ENCODE assay signal across 32 cellular contexts in genomic region chr5:91340532-91340931, GRCh38.
"Had no signal": no experiment of that assay in that cellular context is flagged by ENCODE, and none has a peak within 500 bp of the region (broad histone marks: within the 10 kb centered on the region; RNA-seq: fewer than 3 reads in every experiment).

No MANE protein-coding gene starts in this region.

- H3K9me3 ChIP-seq: ascending aorta, breast epithelium, esophagus muscularis mucosa, gastrocnemius medialis, heart left ventricle had no signal

- H3K4me3 Mint-ChIP-seq: activated B cell treated with CpG ODN at 0.5 μM for 24 hours; activated CD4-positive, alpha-beta memory T cell treated with anti-CD3 and anti-CD28 coated beads for 36 hours; activated CD8-positive, alpha-beta memory T cell treated with anti-CD3 and anti-CD28 coated beads, Interleukin-2, amount 10 ng/mL, durations not matched to agents 7 days and 5 days; activated CD8-positive, alpha-beta T cell treated with anti-CD3 and anti-CD28 coated beads, Interleukin-2, amount 10 ng/mL, durations not matched to agents 7 days and 5 days; activated naive CD4-positive, alpha-beta T cell treated with anti-CD3 and anti-CD28 coated beads, Interleukin-2, amount 10 ng/mL, durations not matched to agents 7 days and 5 days; activated naive CD8-positive, alpha-beta T cell treated with anti-CD3 and anti-CD28 coated beads, Interleukin-2, amount 10 ng/mL, durations not matched to agents 7 days and 5 days; brain; central memory CD8-positive, alpha-beta T cell; dendritic cell treated with granulocyte-macrophage colony-stimulating factor and Interleukin-4, amounts not matched to agents 40 ng/mL and 50 ng/mL, for 4 days; effector memory CD8-positive, alpha-beta T cell; T-helper 17 cell; T-helper 2 cell treated with Interferon-gamma antibody and Interleukin-4, amounts not matched to agents 5 μg/mL and 100 μg/mL, for 36 hours had no signal

- H3K4me1 ChIP-seq: ascending aorta, breast epithelium, foreskin keratinocyte, gastrocnemius medialis, heart left ventricle had no signal

- DNase-seq: activated B cell treated with CpG ODN at 0.5 μM for 24 hours; activated CD4-positive, alpha-beta memory T cell treated with anti-CD3 and anti-CD28 coated beads for 36 hours; activated CD4-positive, alpha-beta T cell treated with anti-CD3 and anti-CD28 coated beads for 48 hours; activated CD8-positive, alpha-beta memory T cell treated with anti-CD3 and anti-CD28 coated beads, Interleukin-2, amount 10 ng/mL, durations not matched to agents 7 days and 5 days; activated CD8-positive, alpha-beta memory T cell treated with anti-CD3 and anti-CD28 coated beads, Interleukin-2, amount 50 U/mL, for 4 hours; activated CD8-positive, alpha-beta T cell treated with anti-CD3 and anti-CD28 coated beads, Interleukin-2, amount 10 ng/mL, durations not matched to agents 7 days and 5 days; activated gamma-delta T cell; activated naive CD4-positive, alpha-beta T cell; activated naive CD4-positive, alpha-beta T cell treated with anti-CD3 and anti-CD28 coated beads, Interleukin-2, amount 10 ng/mL, durations not matched to agents 7 days and 5 days; activated naive CD8-positive, alpha-beta T cell treated with anti-CD3 and anti-CD28 coated beads, Interleukin-2, amount 10 ng/mL, durations not matched to agents 7 days and 5 days; activated T-cell treated with anti-CD3 and anti-CD28 coated beads, Interleukin-2, amount 50 U/mL, for 1 hour; activated T-cell treated with anti-CD3 and anti-CD28 coated beads, Interleukin-2, amount 50 U/mL, for 48 hours; dorsolateral prefrontal cortex; effector memory CD8-positive, alpha-beta T cell; erythroblast; foreskin keratinocyte; gastrocnemius medialis; glutamatergic neuron; heart left ventricle; T-helper 1 cell; T-helper 17 cell had no signal

- H3K9me3 Mint-ChIP-seq: activated B cell treated with CpG ODN at 0.5 μM for 24 hours; activated naive CD4-positive, alpha-beta T cell treated with anti-CD3 and anti-CD28 coated beads, Interleukin-2, amount 10 ng/mL, durations not matched to agents 7 days and 5 days; activated naive CD4-positive, alpha-beta T cell treated with anti-CD3 and anti-CD28 coated beads, Interleukin-2, amount 50 U/mL, for 72 hours; activated naive CD8-positive, alpha-beta T cell treated with anti-CD3 and anti-CD28 coated beads, Interleukin-2, amount 10 ng/mL, durations not matched to agents 7 days and 5 days; central memory CD8-positive, alpha-beta T cell; dendritic cell treated with granulocyte-macrophage colony-stimulating factor and Interleukin-4, amounts not matched to agents 40 ng/mL and 50 ng/mL, for 4 days; effector memory CD8-positive, alpha-beta T cell; T-helper 2 cell treated with Interferon-gamma antibody and Interleukin-4, amounts not matched to agents 5 μg/mL and 100 μg/mL, for 36 hours had no signal

- H3K4me3 ChIP-seq: ascending aorta, breast epithelium, cardiac muscle cell, coronary artery, dorsolateral prefrontal cortex, esophagus muscularis mucosa, gastrocnemius medialis, heart left ventricle had no signal

- H3K36me3 ChIP-seq: ascending aorta, breast epithelium, cardiac muscle cell, esophagus muscularis mucosa, gastrocnemius medialis, heart left ventricle had no signal

- H3K27me3 ChIP-seq: ascending aorta, breast epithelium, cardiac muscle cell, dorsolateral prefrontal cortex, esophagus muscularis mucosa, foreskin keratinocyte, gastrocnemius medialis, heart left ventricle had no signal

- H3K27ac Mint-ChIP-seq: activated B cell treated with CpG ODN at 0.5 μM for 24 hours; activated CD4-positive, alpha-beta memory T cell treated with anti-CD3 and anti-CD28 coated beads for 36 hours; activated CD8-positive, alpha-beta memory T cell treated with anti-CD3 and anti-CD28 coated beads, Interleukin-2, amount 10 ng/mL, durations not matched to agents 7 days and 5 days; activated CD8-positive, alpha-beta T cell treated with anti-CD3 and anti-CD28 coated beads, Interleukin-2, amount 10 ng/mL, durations not matched to agents 7 days and 5 days; activated naive CD4-positive, alpha-beta T cell treated with anti-CD3 and anti-CD28 coated beads, Interleukin-2, amount 10 ng/mL, durations not matched to agents 7 days and 5 days; activated naive CD8-positive, alpha-beta T cell treated with anti-CD3 and anti-CD28 coated beads, Interleukin-2, amount 10 ng/mL, durations not matched to agents 7 days and 5 days; dendritic cell treated with granulocyte-macrophage colony-stimulating factor and Interleukin-4, amounts not matched to agents 40 ng/mL and 50 ng/mL, for 4 days; effector memory CD8-positive, alpha-beta T cell; T-helper 17 cell; T-helper 2 cell treated with Interferon-gamma antibody and Interleukin-4, amounts not matched to agents 5 μg/mL and 100 μg/mL, for 36 hours had no signal

- H3K36me3 Mint-ChIP-seq: activated CD4-positive, alpha-beta memory T cell treated with anti-CD3 and anti-CD28 coated beads for 36 hours; activated CD8-positive, alpha-beta memory T cell treated with anti-CD3 and anti-CD28 coated beads, Interleukin-2, amount 10 ng/mL, durations not matched to agents 7 days and 5 days; activated naive CD4-positive, alpha-beta T cell treated with anti-CD3 and anti-CD28 coated beads, Interleukin-2, amount 10 ng/mL, durations not matched to agents 7 days and 5 days; activated naive CD4-positive, alpha-beta T cell treated with anti-CD3 and anti-CD28 coated beads, Interleukin-2, amount 50 U/mL, for 72 hours; activated naive CD8-positive, alpha-beta T cell treated with anti-CD3 and anti-CD28 coated beads, Interleukin-2, amount 10 ng/mL, durations not matched to agents 7 days and 5 days; brain had no signal

- H3K27me3 Mint-ChIP-seq: activated CD4-positive, alpha-beta memory T cell treated with anti-CD3 and anti-CD28 coated beads for 36 hours; activated naive CD8-positive, alpha-beta T cell treated with anti-CD3 and anti-CD28 coated beads, Interleukin-2, amount 10 ng/mL, durations not matched to agents 7 days and 5 days; central memory CD8-positive, alpha-beta T cell; dendritic cell treated with granulocyte-macrophage colony-stimulating factor and Interleukin-4, amounts not matched to agents 40 ng/mL and 50 ng/mL, for 4 days had no signal

- H3K27ac ChIP-seq: ascending aorta, breast epithelium, cardiac muscle cell, coronary artery, esophagus muscularis mucosa, foreskin keratinocyte, gastrocnemius medialis, heart left ventricle, VCaP had no signal

- H3K4me1 Mint-ChIP-seq: activated B cell treated with CpG ODN at 0.5 μM for 24 hours; activated CD8-positive, alpha-beta memory T cell treated with anti-CD3 and anti-CD28 coated beads, Interleukin-2, amount 10 ng/mL, durations not matched to agents 7 days and 5 days; activated naive CD4-positive, alpha-beta T cell treated with anti-CD3 and anti-CD28 coated beads, Interleukin-2, amount 10 ng/mL, durations not matched to agents 7 days and 5 days; activated naive CD8-positive, alpha-beta T cell treated with anti-CD3 and anti-CD28 coated beads, Interleukin-2, amount 10 ng/mL, durations not matched to agents 7 days and 5 days; central memory CD8-positive, alpha-beta T cell had no signal
